ENCODE assay signal across 1 cellular context in the genomic region with DNA sequence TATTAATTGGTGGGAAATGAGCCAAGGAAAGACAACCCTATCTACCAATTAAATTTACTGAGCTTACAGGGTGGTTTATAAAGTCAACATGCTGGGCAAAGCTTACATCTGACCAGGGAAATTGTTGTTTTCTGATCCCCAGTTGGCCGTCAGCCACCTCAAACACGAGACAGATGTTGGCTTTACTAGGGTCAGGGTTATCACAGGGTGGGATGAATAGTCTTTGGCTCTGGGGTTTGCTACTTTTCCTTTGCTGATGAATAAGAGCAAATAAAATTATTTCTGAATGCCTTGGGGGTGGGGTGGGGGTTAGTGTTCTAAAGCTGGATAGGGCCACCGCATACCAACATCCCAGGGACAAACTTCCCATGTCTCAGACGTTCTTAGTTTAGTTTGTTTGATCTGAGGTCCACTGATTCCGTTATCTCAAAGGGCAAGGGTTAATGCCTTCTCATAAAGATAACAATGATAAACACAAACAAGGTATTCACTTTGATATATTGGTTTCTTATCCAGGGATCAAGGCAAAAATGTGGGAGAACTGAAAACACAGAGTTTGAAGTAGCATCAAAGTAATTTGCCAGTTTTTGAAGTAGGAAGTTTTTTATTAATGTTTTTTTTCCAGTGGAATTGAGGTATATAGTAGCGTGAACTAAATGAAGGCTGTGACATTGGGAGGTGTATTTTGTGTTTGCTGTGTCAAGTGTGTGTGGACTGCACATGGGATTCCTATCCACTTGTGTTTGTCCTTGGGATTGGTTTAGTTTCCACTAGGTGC.
TF ChIP-seq lines count a peak whose summit lies in the region.

No MANE protein-coding gene starts in this region.

TF ChIP-seq in HepG2, 621 proteins besides CTCF, POLR2A, EP300 and RAD21 (continued from another document and continues in another):
- TF ChIP-seq, protein P1, sequence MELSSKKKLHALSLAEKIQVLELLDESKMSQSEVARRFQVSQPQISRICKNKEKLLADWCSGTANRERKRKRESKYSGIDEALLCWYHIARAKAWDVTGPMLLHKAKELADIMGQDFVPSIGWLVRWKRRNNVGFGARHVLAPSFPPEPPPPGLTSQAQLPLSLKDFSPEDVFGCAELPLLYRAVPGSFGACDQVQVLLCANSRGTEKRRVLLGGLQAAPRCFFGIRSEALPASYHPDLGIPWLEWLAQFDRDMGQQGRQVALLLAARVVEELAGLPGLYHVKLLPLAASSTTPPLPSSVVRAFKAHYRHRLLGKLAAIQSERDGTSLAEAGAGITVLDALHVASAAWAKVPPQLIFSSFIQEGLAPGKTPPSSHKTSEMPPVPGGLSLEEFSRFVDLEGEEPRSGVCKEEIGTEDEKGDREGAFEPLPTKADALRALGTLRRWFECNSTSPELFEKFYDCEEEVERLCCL (CRISPR knock-in tag; IDR thresholded peaks at IDR 0.05; ENCODE audit: borderline replicate concordance) = no peak
- no peak for TF ChIP-seq ZZZ3 (CRISPR knock-in tag; IDR thresholded peaks at IDR 0.05; ENCODE audit: borderline replicate concordance)
- peak; percentile 94 for TF ChIP-seq HOXD1 (CRISPR knock-in tag; IDR thresholded peaks at IDR 0.05)
- 0 out of 2 replicates have a peak, but pooled peaks have one; percentile 17 for TF ChIP-seq MIER2 (CRISPR knock-in tag; IDR thresholded peaks at IDR 0.05)
- no peak for TF ChIP-seq KAT7 (CRISPR knock-in tag; IDR thresholded peaks at IDR 0.05; ENCODE audit: borderline replicate concordance)
- TF ChIP-seq NPAS2 (CRISPR knock-in tag; IDR thresholded peaks at IDR 0.05; ENCODE audit: borderline replicate concordance) = no peak
- TF ChIP-seq ZNF547 (CRISPR knock-in tag; IDR thresholded peaks at IDR 0.05) = no peak
- TF ChIP-seq, protein P2, sequence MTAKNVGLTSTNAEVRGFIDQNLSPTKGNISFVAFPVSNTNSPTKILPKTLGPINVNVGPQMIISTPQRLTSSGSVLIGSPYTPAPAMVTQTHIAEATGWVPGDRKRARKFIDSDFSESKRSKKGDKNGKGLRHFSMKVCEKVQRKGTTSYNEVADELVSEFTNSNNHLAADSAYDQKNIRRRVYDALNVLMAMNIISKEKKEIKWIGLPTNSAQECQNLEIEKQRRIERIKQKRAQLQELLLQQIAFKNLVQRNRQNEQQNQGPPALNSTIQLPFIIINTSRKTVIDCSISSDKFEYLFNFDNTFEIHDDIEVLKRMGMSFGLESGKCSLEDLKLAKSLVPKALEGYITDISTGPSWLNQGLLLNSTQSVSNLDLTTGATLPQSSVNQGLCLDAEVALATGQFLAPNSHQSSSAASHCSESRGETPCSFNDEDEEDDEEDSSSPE (CRISPR knock-in tag; IDR thresholded peaks at IDR 0.05) = no peak
- TF ChIP-seq, protein P3, sequence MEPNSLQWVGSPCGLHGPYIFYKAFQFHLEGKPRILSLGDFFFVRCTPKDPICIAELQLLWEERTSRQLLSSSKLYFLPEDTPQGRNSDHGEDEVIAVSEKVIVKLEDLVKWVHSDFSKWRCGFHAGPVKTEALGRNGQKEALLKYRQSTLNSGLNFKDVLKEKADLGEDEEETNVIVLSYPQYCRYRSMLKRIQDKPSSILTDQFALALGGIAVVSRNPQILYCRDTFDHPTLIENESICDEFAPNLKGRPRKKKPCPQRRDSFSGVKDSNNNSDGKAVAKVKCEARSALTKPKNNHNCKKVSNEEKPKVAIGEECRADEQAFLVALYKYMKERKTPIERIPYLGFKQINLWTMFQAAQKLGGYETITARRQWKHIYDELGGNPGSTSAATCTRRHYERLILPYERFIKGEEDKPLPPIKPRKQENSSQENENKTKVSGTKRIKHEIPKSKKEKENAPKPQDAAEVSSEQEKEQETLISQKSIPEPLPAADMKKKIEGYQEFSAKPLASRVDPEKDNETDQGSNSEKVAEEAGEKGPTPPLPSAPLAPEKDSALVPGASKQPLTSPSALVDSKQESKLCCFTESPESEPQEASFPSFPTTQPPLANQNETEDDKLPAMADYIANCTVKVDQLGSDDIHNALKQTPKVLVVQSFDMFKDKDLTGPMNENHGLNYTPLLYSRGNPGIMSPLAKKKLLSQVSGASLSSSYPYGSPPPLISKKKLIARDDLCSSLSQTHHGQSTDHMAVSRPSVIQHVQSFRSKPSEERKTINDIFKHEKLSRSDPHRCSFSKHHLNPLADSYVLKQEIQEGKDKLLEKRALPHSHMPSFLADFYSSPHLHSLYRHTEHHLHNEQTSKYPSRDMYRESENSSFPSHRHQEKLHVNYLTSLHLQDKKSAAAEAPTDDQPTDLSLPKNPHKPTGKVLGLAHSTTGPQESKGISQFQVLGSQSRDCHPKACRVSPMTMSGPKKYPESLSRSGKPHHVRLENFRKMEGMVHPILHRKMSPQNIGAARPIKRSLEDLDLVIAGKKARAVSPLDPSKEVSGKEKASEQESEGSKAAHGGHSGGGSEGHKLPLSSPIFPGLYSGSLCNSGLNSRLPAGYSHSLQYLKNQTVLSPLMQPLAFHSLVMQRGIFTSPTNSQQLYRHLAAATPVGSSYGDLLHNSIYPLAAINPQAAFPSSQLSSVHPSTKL (CRISPR knock-in tag; IDR thresholded peaks at IDR 0.05) = peak; percentile 98
- TF ChIP-seq ZNF550 (CRISPR knock-in tag; IDR thresholded peaks at IDR 0.05; ENCODE audit: borderline replicate concordance) = no peak
- TF ChIP-seq MTA3 (CRISPR knock-in tag; IDR thresholded peaks at IDR 0.05) = no peak
- TF ChIP-seq XBP1 (CRISPR knock-in tag; IDR thresholded peaks at IDR 0.05) = no peak
- TF ChIP-seq RORA (CRISPR knock-in tag; IDR thresholded peaks at IDR 0.05) = peak; percentile 62; the same call in 1 of the 2 replicates
- TF ChIP-seq PRPF4 (IDR thresholded peaks at IDR 0.05; ENCODE audit: low read depth, low read length, poor library complexity, severe bottlenecking) = no peak
- TF ChIP-seq, protein P4, sequence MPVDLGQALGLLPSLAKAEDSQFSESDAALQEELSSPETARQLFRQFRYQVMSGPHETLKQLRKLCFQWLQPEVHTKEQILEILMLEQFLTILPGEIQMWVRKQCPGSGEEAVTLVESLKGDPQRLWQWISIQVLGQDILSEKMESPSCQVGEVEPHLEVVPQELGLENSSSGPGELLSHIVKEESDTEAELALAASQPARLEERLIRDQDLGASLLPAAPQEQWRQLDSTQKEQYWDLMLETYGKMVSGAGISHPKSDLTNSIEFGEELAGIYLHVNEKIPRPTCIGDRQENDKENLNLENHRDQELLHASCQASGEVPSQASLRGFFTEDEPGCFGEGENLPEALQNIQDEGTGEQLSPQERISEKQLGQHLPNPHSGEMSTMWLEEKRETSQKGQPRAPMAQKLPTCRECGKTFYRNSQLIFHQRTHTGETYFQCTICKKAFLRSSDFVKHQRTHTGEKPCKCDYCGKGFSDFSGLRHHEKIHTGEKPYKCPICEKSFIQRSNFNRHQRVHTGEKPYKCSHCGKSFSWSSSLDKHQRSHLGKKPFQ (CRISPR knock-in tag; IDR thresholded peaks at IDR 0.05; ENCODE audit: insufficient replicate concordance) = no peak
- TF ChIP-seq, protein P5, sequence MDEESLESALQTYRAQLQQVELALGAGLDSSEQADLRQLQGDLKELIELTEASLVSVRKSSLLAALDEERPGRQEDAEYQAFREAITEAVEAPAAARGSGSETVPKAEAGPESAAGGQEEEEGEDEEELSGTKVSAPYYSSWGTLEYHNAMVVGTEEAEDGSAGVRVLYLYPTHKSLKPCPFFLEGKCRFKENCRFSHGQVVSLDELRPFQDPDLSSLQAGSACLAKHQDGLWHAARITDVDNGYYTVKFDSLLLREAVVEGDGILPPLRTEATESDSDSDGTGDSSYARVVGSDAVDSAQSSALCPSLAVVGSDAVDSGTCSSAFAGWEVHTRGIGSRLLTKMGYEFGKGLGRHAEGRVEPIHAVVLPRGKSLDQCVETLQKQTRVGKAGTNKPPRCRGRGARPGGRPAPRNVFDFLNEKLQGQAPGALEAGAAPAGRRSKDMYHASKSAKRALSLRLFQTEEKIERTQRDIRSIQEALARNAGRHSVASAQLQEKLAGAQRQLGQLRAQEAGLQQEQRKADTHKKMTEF (CRISPR knock-in tag; IDR thresholded peaks at IDR 0.05) = peak; percentile 94
- no peak for TF ChIP-seq DNMT1 (CRISPR knock-in tag; IDR thresholded peaks at IDR 0.05)
- TF ChIP-seq ZNF772 (CRISPR knock-in tag; IDR thresholded peaks at IDR 0.05) = no peak
- TF ChIP-seq ARNT (IDR thresholded peaks at IDR 0.05) = no peak
- no peak for TF ChIP-seq HOXA9 (CRISPR knock-in tag; IDR thresholded peaks at IDR 0.05; ENCODE audit: borderline replicate concordance)
- TF ChIP-seq, protein P6, sequence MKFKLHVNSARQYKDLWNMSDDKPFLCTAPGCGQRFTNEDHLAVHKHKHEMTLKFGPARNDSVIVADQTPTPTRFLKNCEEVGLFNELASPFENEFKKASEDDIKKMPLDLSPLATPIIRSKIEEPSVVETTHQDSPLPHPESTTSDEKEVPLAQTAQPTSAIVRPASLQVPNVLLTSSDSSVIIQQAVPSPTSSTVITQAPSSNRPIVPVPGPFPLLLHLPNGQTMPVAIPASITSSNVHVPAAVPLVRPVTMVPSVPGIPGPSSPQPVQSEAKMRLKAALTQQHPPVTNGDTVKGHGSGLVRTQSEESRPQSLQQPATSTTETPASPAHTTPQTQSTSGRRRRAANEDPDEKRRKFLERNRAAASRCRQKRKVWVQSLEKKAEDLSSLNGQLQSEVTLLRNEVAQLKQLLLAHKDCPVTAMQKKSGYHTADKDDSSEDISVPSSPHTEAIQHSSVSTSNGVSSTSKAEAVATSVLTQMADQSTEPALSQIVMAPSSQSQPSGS (CRISPR knock-in tag; IDR thresholded peaks at IDR 0.05) = peak; percentile 82
- peak; percentile 94 for TF ChIP-seq FOXP1 (IDR thresholded peaks at IDR 0.05)
- peak; percentile 97 for TF ChIP-seq FOXP1 (CRISPR knock-in tag; IDR thresholded peaks at IDR 0.05)
- TF ChIP-seq CHCHD3 (CRISPR knock-in tag; IDR thresholded peaks at IDR 0.05) = no peak
- TF ChIP-seq STAT5B (CRISPR knock-in tag; IDR thresholded peaks at IDR 0.05) = peak; percentile 54; the same call in 1 of the 2 replicates
- no peak for TF ChIP-seq YY1 (IDR thresholded peaks at IDR 0.05; ENCODE audit: insufficient read depth, insufficient replicate concordance, low read depth, low read length)
- TF ChIP-seq ZNF616 (CRISPR knock-in tag; IDR thresholded peaks at IDR 0.05; ENCODE audit: low read depth) = no peak
- no peak for TF ChIP-seq BRD4 (CRISPR knock-in tag; IDR thresholded peaks at IDR 0.05)
- TF ChIP-seq SP1 (IDR thresholded peaks at IDR 0.05) = no peak
- TF ChIP-seq SP1 (CRISPR knock-in tag; IDR thresholded peaks at IDR 0.05) = no peak
- TF ChIP-seq ZNF205 (CRISPR knock-in tag; IDR thresholded peaks at IDR 0.05) = peak; percentile 68; the same call in 1 of the 2 replicates
- TF ChIP-seq MLLT10 (CRISPR knock-in tag; IDR thresholded peaks at IDR 0.05) = no peak
- TF ChIP-seq, protein P7, sequence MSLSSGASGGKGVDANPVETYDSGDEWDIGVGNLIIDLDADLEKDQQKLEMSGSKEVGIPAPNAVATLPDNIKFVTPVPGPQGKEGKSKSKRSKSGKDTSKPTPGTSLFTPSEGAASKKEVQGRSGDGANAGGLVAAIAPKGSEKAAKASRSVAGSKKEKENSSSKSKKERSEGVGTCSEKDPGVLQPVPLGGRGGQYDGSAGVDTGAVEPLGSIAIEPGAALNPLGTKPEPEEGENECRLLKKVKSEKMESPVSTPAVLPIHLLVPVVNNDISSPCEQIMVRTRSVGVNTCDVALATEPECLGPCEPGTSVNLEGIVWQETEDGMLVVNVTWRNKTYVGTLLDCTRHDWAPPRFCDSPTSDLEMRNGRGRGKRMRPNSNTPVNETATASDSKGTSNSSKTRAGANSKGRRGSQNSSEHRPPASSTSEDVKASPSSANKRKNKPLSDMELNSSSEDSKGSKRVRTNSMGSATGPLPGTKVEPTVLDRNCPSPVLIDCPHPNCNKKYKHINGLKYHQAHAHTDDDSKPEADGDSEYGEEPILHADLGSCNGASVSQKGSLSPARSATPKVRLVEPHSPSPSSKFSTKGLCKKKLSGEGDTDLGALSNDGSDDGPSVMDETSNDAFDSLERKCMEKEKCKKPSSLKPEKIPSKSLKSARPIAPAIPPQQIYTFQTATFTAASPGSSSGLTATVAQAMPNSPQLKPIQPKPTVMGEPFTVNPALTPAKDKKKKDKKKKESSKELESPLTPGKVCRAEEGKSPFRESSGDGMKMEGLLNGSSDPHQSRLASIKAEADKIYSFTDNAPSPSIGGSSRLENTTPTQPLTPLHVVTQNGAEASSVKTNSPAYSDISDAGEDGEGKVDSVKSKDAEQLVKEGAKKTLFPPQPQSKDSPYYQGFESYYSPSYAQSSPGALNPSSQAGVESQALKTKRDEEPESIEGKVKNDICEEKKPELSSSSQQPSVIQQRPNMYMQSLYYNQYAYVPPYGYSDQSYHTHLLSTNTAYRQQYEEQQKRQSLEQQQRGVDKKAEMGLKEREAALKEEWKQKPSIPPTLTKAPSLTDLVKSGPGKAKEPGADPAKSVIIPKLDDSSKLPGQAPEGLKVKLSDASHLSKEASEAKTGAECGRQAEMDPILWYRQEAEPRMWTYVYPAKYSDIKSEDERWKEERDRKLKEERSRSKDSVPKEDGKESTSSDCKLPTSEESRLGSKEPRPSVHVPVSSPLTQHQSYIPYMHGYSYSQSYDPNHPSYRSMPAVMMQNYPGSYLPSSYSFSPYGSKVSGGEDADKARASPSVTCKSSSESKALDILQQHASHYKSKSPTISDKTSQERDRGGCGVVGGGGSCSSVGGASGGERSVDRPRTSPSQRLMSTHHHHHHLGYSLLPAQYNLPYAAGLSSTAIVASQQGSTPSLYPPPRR (CRISPR knock-in tag; IDR thresholded peaks at IDR 0.05; ENCODE audit: borderline replicate concordance) = peak; percentile 99
- TF ChIP-seq LCORL (IDR thresholded peaks at IDR 0.05) = peak; percentile 3; the same call in 1 of the 2 replicates
- peak; percentile 28; the same call in 1 of the 2 replicates for TF ChIP-seq LCORL (CRISPR knock-in tag; IDR thresholded peaks at IDR 0.05)
- peak; percentile 96 for TF ChIP-seq SKI (IDR thresholded peaks at IDR 0.05; ENCODE audit: partially characterized antibody)
- TF ChIP-seq PHF8 (CRISPR knock-in tag; IDR thresholded peaks at IDR 0.05) = no peak
- peak; percentile 74 for TF ChIP-seq JUN (CRISPR knock-in tag; IDR thresholded peaks at IDR 0.05)
- no peak for TF ChIP-seq ZNF780A (CRISPR knock-in tag; IDR thresholded peaks at IDR 0.05)
- TF ChIP-seq AKAP8 (CRISPR knock-in tag; IDR thresholded peaks at IDR 0.05) = no peak
- TF ChIP-seq NONO (IDR thresholded peaks at IDR 0.05) = no peak
- TF ChIP-seq NONO (CRISPR knock-in tag; conservative IDR thresholded peaks at IDR 0.05) = peak; percentile 42
- TF ChIP-seq, protein P8, sequence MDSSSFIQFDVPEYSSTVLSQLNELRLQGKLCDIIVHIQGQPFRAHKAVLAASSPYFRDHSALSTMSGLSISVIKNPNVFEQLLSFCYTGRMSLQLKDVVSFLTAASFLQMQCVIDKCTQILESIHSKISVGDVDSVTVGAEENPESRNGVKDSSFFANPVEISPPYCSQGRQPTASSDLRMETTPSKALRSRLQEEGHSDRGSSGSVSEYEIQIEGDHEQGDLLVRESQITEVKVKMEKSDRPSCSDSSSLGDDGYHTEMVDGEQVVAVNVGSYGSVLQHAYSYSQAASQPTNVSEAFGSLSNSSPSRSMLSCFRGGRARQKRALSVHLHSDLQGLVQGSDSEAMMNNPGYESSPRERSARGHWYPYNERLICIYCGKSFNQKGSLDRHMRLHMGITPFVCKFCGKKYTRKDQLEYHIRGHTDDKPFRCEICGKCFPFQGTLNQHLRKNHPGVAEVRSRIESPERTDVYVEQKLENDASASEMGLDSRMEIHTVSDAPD (CRISPR knock-in tag; IDR thresholded peaks at IDR 0.05) = 0 out of 2 replicates have a peak, but pooled peaks have one; percentile 13
